In the genomic region with DNA sequence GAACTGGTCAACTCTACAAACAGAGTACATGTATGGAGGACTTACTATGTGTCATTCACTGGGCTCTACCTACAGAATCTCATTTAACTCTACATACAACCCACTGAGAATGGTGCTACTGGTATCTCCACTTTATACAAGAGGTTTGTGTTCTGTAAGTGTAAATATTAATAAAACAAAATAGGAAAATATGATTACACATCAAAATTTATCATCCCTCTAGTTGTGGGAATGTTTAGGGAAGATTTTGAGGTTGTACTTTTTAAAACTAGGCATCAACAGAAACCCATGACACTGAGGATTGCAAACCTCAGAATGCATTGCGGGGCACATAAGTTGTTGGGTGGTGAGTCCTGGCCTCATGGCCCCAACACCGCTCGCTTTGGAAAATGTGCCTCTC, we compare ENCODE assay signal across 18 cellular contexts. TPM values are rescaled to one million over a fixed set of nuclear protein-coding genes. Genes with fewer than 3 reads are reported as not detected.
DNase-seq lines count a peak whose midpoint lies in the region; ATAC-seq, FAIRE-seq and TF ChIP-seq lines count a peak whose summit lies in the region.
"Had no signal": no experiment of that assay in that cellular context is flagged by ENCODE, and none has a peak within 500 bp of the region (broad histone marks: within the 10 kb centered on the region; RNA-seq: fewer than 3 reads in every experiment).

No MANE protein-coding gene starts in this region.

- no peak overlapping the region for H2AFZ ChIP-seq in KMS-11 (ENCODE audit: low read depth)
- H2AFZ ChIP-seq: GM23248 had no signal

- H3K4me3 ChIP-seq in A549: no peak overlapping the region
- H3K4me3 ChIP-seq in KMS-11 (IDR thresholded peaks at IDR 0.05; ENCODE audit: insufficient read depth, low read depth, low read length): no peak overlapping the region
- H3K4me3 ChIP-seq in esophagus (ENCODE audit: low read depth in 1 of 2, low read length in 2 of 2): no peak overlapping the region
- H3K4me3 ChIP-seq in psoas muscle: no peak overlapping the region
- H3K4me3 ChIP-seq: GM12878, GM23248 had no signal

- no peaks in the 10 kb centered on the region for H3K79me2 ChIP-seq in KMS-11 (ENCODE audit: insufficient read depth, low read depth)

- TF ChIP-seq RAD21 in A549 (conservative IDR thresholded peaks at IDR 0.05 in 1 of 2, IDR thresholded peaks at IDR 0.05 in 1 of 2): no peak

- H3K4me1 ChIP-seq in A549: peaks cover 47% of the 10 kb centered on the region
- peaks cover 54% of the 10 kb centered on the region for H3K4me1 ChIP-seq in KMS-11 (ENCODE audit: low read depth, poor library complexity, severe bottlenecking)
- H3K4me1 ChIP-seq in esophagus (ENCODE audit: control insufficient read depth in 2 of 2, insufficient read depth in 2 of 2, low read length in 1 of 2): peaks cover 0 to 3% of the 10 kb centered on the region in 2 donors
- peaks cover 43% of the 10 kb centered on the region for H3K4me1 ChIP-seq in psoas muscle
- H3K4me1 ChIP-seq: BE2C had no signal

- H3K9me3 ChIP-seq in A549 (no peaks in the 10 kb centered on the region), esophagus (ENCODE audit: control insufficient read depth in 2 of 2, insufficient read depth in 1 of 2, low read depth in 1 of 2, low read length in 1 of 2) (no peaks in the 10 kb centered on the region), psoas muscle (no peaks in the 10 kb centered on the region)
- H3K9me3 ChIP-seq: BE2C had no signal

- H3K4me2 ChIP-seq in A549 (no peak overlapping the region), KMS-11 (peak overlapping the region; percentile 85; the same call in 1 of the 2 replicates)

- no peaks in the 10 kb centered on the region for H3K27me3 ChIP-seq in KMS-11 (ENCODE audit: insufficient read depth, low read depth)
- no peaks in the 10 kb centered on the region for H3K27me3 ChIP-seq in esophagus (ENCODE audit: control insufficient read depth in 1 of 2, insufficient read depth in 2 of 2, low read length in 2 of 2)
- H3K27me3 ChIP-seq in psoas muscle (ENCODE audit: insufficient read depth in 3 of 3, low read length in 2 of 3): no peaks in the 10 kb centered on the region
- H3K27me3 ChIP-seq: BE2C had no signal

- CTCF ChIA-PET in A549 (lab: Yijun Ruan, JAX): interaction anchor here (0.8 kb wide), 1 partner anchor 40 kb away, joined by 3 read pairs; no protein-coding TSS in a partner anchor

- TF ChIP-seq EP300 in A549 (IDR thresholded peaks at IDR 0.05): no peak

- no peak overlapping the region for H3K9ac ChIP-seq in KMS-11
- H3K9ac ChIP-seq: GM23248 had no signal

- FAIRE-seq in A549 (lab: Jason Lieb, UNC): no peak
- FAIRE-seq: A204.1, GM12878, GM18507, H54 had no signal

- 90% methylated on average over 3 of the region's 3 CpGs for WGBS in A549 (ENCODE audit: missing lambda C conversion rate)
- WGBS in esophagus, 2 donors: 96 to 100% methylated on average over 3 of the region's 3 CpGs
- WGBS in psoas muscle, 3 donors: 94 to 100% (median 97%) methylated on average over 3 of the region's 3 CpGs

- no peak for DNase-seq in A549 (ENCODE audit: low read depth in 1 of 2, low spot score in 1 of 2)
- DNase-seq in psoas muscle: no peak
- no peak for DNase-seq in kidney glomerular epithelial cell (lab: John Stamatoyannopoulos, UW)
- DNase-seq in activated effector memory CD4-positive, alpha-beta T cell treated with anti-CD3 and anti-CD28 coated beads, Interleukin-2, amount 50 U/mL, for 16 hours: no peak
- no peak for DNase-seq in NCI-H187 (lab: John Stamatoyannopoulos, UW)
- DNase-seq: BE2C; CD4-positive, alpha-beta memory T cell; DMS79; GM23248 had no signal

- intact Hi-C loops in psoas muscle (cut with DNase I): no loop called here

- POLR2A ChIA-PET in A549 (lab: Yijun Ruan, JAX): no interaction called here

- no peak for ATAC-seq in A549
- ATAC-seq in psoas muscle: no peak
- ATAC-seq: GM12878, HCT116 had no signal

- no peak for TF ChIP-seq POLR2A in A549 (IDR thresholded peaks at IDR 0.05; ENCODE audit: low read length)

- TF ChIP-seq CTCF in A549 (IDR thresholded peaks at IDR 0.05): no peak
- no peak for TF ChIP-seq CTCF in KMS-11 (conservative IDR thresholded peaks at IDR 0.05; ENCODE audit: low read depth, low read length)
- TF ChIP-seq CTCF in psoas muscle (IDR thresholded peaks at IDR 0.05): no peak

- H3K36me3 ChIP-seq in KMS-11 (ENCODE audit: insufficient read depth) (no peaks in the 10 kb centered on the region), esophagus (ENCODE audit: control insufficient read depth in 2 of 2, insufficient read depth in 2 of 2, low read length in 1 of 2) (no peaks in the 10 kb centered on the region), psoas muscle (ENCODE audit: insufficient read depth in 1 of 2, low read depth in 1 of 2) (no peaks in the 10 kb centered on the region)
- H3K36me3 ChIP-seq: BE2C had no signal

- no peaks in the 10 kb centered on the region for H4K20me1 ChIP-seq in KMS-11 (ENCODE audit: insufficient read depth)

- H3K27ac ChIP-seq in A549 (no peak overlapping the region), KMS-11 (no peak overlapping the region), esophagus (ENCODE audit: low read depth in 2 of 2, low read length in 1 of 2) (peak overlapping the region; percentile 83 to 88), psoas muscle (peak overlapping the region; percentile 85)
- H3K27ac ChIP-seq: C4-2B, GM23248, HL-60 had no signal

TF ChIP-seq in A549, 52 proteins besides CTCF, POLR2A, EP300 and RAD21:
- no peak for TF ChIP-seq SREBF2 (IDR thresholded peaks at IDR 0.05)
- TF ChIP-seq MAFK (IDR thresholded peaks at IDR 0.05; ENCODE audit: partially characterized antibody): peak; percentile 67

RNA-seq across cellular contexts. Expression of gene SH3RF2, which starts 11.7 kb away (rescaled TPM):
- polyA plus RNA-seq in A549 (2011; rRNA removed): 6.0 and 6.9 TPM in 2 replicates
- polyA plus RNA-seq in A549 (2012; cell fraction: cytosol; rRNA removed): 4.0 and 4.1 TPM in 2 replicates
- polyA plus RNA-seq in A549 (2012; cell fraction: nucleus; rRNA removed): 9.6 and 11.8 TPM in 2 replicates
- polyA plus RNA-seq in A549 (2017; fragmentation: RNase III; extraction: RNeasy Plus Mini Kit Qiagen cat#74134 plus additional on column Dnase treatment): 3.9 to 4.1 TPM (median 4.1 TPM) in 3 replicates
- polyA minus RNA-seq in A549 (2011; rRNA and poly(A)+ RNA removed): 11.5 and 13.2 TPM in 2 replicates
- polyA plus RNA-seq in esophagus: 10 to 100 TPM; 24.9 to 43.2 TPM
- total RNA-seq in psoas muscle: 10 to 100 TPM; 23.5 to 64.1 (median 38.2) TPM
- polyA plus RNA-seq in psoas muscle: 10 to 100 TPM in 2 of 3 donors, 1 to 10 TPM in 1; 1.1 to 24.3 (median 14.9) TPM
- total RNA-seq: CD4-positive, alpha-beta memory T cell; GM23248 had no signal
- polyA plus RNA-seq: CD4-positive, alpha-beta memory T cell; GM12878 had no signal

Comparison
In these comparisons a context has a peak if more than half of its experiments do, and no peak if none do; other contexts are left out.
1. H3K27ac ChIP-seq: peak in esophagus (2 of 2) and psoas muscle (single experiment); none in A549 (0 of 2) and KMS-11 (single experiment).